In the genomic region with DNA sequence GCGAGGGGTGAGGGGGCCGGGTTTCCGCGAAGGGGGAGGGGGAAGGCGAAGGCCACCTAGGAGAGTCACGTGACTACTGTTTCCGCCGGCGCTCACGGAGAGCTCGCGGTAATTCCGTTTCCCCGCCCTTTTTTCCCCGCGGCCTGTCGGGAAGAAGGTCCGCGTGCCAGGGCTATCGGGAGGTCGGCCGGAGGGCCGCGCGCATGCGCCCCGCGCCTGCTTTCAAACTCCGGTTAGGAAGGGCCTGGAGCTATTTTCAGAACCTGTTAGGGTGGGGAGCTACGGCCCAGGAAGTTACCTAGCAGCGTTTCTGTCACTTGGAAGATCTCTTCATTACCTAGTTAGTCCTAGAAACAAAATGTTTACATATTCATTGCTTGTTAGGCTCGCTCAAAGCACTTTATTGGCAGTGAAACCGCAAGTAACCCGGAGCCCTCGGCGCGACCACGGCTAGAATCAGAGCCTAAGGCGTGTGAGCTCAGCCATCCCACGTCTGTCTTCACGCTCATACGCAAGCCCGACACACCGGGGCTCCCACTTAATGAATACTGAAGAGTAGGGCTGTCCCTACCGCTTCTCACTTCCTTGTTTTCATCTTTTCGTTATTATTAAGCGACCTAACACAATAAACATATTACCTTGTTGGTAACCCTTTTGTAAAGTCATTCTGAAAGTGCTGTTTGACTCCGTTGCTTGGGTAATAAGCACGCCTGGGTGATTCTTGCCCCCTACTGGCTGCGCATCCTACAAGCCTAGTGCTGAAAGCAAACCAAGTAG, we compare ENCODE assay signal across 8 cellular contexts. TPM values are rescaled to one million over a fixed set of nuclear protein-coding genes. Genes with fewer than 3 reads are reported as not detected.
DNase-seq lines count a peak whose midpoint lies in the region; ATAC-seq and TF ChIP-seq lines count a peak whose summit lies in the region.

No MANE protein-coding gene starts in this region.

- H2AFZ ChIP-seq in OCI-LY3 (ENCODE audit: low read depth, low read length): no peak overlapping the region; the same call in 1 of the 2 replicates

- H3K9ac ChIP-seq in OCI-LY3 (ENCODE audit: low read length): peak overlapping the region; percentile 99

- H3K4me3 ChIP-seq in OCI-LY3 (ENCODE audit: low read length): peak overlapping the region; percentile 90
- H3K4me3 ChIP-seq in epithelial cell of proximal tubule (ENCODE audit: low read depth, low read length): peak overlapping the region; percentile 99

- peaks cover 31% of the 10 kb centered on the region for H3K4me1 ChIP-seq in OCI-LY3 (ENCODE audit: low read length)

- peaks cover 28% of the 10 kb centered on the region for H4K20me1 ChIP-seq in OCI-LY3 (ENCODE audit: insufficient read depth, low read length)

- TF ChIP-seq CTCF in OCI-LY3 (IDR thresholded peaks at IDR 0.05; ENCODE audit: low read depth, low read length) (peak; percentile 66), epithelial cell of proximal tubule (conservative IDR thresholded peaks at IDR 0.05; ENCODE audit: low read depth, low read length) (peak; percentile 85)

- H3K9me3 ChIP-seq in OCI-LY3 (ENCODE audit: insufficient read depth, low read length): no peaks in the 10 kb centered on the region

- no peaks in the 10 kb centered on the region for H3K36me3 ChIP-seq in OCI-LY3 (replicated peaks; ENCODE audit: low read depth, low read length)

- H3K27me3 ChIP-seq in OCI-LY3 (ENCODE audit: low read depth, low read length): no peaks in the 10 kb centered on the region

- H3K4me2 ChIP-seq in OCI-LY3 (ENCODE audit: low read length): peak overlapping the region; percentile 93

- ATAC-seq in GM21526 (IDR thresholded peaks at IDR 0.05; ENCODE audit: low FRiP score, unreplicated experiment): peak; percentile 53

- H3K27ac ChIP-seq in OCI-LY3 (ENCODE audit: low read length): peak overlapping the region; percentile 97

- DNase-seq in DMS153 (lab: John Stamatoyannopoulos, UW) (peak; percentile 97), HuH-7.5 (ENCODE audit: low spot score) (peak; percentile 95), activated T-cell treated with anti-CD3 and anti-CD28 coated beads for 4 hours (peak; percentile 95), epithelial cell of proximal tubule (ENCODE audit: low read depth) (peak; percentile 85), mucosa of gallbladder (ENCODE audit: low spot score) (peak; percentile 99)
- peak; percentile 93 to 97 for DNase-seq in stimulated activated CD8-positive, alpha-beta memory T cell treated with anti-CD3 and anti-CD28 coated beads, Interleukin-4, amount 100 ng/mL, for 4 hours (ENCODE audit: low read depth in 2 of 2, low spot score in 1 of 2)

- H3K79me2 ChIP-seq in OCI-LY3 (ENCODE audit: low read length): peaks cover 43% of the 10 kb centered on the region

RNA-seq across cellular contexts. Expression of gene SBNO1, which starts 0.7 kb away (rescaled TPM):
- total RNA-seq in epithelial cell of proximal tubule (17.8 TPM in 2 replicates), mucosa of gallbladder (29.7 TPM)

RNA-seq across cellular contexts. Expression of gene KMT5A, which starts 18.6 kb away (rescaled TPM):
- 48.3 and 63.9 TPM in 2 replicates for total RNA-seq in epithelial cell of proximal tubule
- total RNA-seq in mucosa of gallbladder: 39.7 TPM

Comparison
In these comparisons a context has a peak if more than half of its experiments do, and no peak if none do; other contexts are left out.
1. Peak in every context shown above with its lines: DNase-seq, ATAC-seq, H3K4me3 ChIP-seq and H3K27ac ChIP-seq.